In genomic region chr9:110746211-110746930, GRCh38 we compare ENCODE assay signal across 1 cellular context.
TF ChIP-seq lines count a peak whose summit lies in the region.

No MANE protein-coding gene starts in this region.

TF ChIP-seq in GM23338, 12 proteins besides CTCF, POLR2A, EP300 and RAD21 (continued from another document):
- TF ChIP-seq REST (IDR thresholded peaks at IDR 0.05; ENCODE audit: unreplicated experiment), result no peak
- TF ChIP-seq, protein P1, sequence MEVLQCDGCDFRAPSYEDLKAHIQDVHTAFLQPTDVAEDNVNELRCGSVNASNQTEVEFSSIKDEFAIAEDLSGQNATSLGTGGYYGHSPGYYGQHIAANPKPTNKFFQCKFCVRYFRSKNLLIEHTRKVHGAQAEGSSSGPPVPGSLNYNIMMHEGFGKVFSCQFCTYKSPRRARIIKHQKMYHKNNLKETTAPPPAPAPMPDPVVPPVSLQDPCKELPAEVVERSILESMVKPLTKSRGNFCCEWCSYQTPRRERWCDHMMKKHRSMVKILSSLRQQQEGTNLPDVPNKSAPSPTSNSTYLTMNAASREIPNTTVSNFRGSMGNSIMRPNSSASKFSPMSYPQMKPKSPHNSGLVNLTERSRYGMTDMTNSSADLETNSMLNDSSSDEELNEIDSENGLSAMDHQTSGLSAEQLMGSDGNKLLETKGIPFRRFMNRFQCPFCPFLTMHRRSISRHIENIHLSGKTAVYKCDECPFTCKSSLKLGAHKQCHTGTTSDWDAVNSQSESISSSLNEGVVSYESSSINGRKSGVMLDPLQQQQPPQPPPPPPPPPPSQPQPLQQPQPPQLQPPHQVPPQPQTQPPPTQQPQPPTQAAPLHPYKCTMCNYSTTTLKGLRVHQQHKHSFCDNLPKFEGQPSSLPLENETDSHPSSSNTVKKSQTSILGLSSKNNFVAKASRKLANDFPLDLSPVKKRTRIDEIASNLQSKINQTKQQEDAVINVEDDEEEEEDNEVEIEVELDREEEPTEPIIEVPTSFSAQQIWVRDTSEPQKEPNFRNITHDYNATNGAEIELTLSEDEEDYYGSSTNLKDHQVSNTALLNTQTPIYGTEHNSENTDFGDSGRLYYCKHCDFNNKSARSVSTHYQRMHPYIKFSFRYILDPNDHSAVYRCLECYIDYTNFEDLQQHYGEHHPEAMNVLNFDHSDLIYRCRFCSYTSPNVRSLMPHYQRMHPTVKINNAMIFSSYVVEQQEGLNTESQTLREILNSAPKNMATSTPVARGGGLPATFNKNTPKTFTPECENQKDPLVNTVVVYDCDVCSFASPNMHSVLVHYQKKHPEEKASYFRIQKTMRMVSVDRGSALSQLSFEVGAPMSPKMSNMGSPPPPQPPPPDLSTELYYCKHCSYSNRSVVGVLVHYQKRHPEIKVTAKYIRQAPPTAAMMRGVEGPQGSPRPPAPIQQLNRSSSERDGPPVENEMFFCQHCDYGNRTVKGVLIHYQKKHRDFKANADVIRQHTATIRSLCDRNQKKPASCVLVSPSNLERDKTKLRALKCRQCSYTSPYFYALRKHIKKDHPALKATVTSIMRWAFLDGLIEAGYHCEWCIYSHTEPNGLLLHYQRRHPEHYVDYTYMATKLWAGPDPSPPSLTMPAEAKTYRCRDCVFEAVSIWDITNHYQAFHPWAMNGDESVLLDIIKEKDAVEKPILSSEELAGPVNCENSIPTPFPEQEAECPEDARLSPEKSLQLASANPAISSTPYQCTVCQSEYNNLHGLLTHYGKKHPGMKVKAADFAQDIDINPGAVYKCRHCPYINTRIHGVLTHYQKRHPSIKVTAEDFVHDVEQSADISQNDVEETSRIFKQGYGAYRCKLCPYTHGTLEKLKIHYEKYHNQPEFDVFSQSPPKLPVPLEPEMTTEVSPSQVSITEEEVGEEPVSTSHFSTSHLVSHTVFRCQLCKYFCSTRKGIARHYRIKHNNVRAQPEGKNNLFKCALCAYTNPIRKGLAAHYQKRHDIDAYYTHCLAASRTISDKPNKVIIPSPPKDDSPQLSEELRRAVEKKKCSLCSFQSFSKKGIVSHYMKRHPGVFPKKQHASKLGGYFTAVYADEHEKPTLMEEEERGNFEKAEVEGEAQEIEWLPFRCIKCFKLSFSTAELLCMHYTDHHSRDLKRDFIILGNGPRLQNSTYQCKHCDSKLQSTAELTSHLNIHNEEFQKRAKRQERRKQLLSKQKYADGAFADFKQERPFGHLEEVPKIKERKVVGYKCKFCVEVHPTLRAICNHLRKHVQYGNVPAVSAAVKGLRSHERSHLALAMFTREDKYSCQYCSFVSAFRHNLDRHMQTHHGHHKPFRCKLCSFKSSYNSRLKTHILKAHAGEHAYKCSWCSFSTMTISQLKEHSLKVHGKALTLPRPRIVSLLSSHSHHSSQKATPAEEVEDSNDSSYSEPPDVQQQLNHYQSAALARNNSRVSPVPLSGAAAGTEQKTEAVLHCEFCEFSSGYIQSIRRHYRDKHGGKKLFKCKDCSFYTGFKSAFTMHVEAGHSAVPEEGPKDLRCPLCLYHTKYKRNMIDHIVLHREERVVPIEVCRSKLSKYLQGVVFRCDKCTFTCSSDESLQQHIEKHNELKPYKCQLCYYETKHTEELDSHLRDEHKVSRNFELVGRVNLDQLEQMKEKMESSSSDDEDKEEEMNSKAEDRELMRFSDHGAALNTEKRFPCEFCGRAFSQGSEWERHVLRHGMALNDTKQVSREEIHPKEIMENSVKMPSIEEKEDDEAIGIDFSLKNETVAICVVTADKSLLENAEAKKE (CRISPR knock-in tag; IDR thresholded peaks at IDR 0.05), result no peak
- TF ChIP-seq STAT1 (IDR thresholded peaks at IDR 0.05; ENCODE audit: unreplicated experiment), result no peak
TF ChIP-seq in GM23338: peak in this region for 0.
